14 cellular contexts compared by ENCODE assay signal in the genomic region with DNA sequence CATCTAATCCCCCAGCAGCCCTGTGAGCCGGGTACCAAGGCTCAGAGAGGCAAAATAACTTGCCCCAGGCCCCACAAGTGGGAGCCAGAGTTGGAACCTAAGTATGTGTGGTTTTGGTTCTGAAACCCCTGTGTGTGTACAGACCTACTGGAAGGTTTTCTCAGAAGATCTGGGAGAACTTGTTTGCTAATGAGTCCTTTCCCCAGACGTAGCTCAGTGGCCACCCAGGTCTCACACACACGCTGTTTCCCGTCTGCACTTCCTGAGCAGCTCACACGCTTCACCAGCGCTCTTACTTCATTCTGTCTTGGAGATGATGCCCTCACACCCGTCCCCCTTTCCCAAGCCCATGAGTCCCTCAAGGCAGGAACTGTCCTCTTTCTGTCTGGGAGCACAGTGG. TPM values are rescaled to one million over a fixed set of nuclear protein-coding genes. Genes with fewer than 3 reads are reported as not detected.
A peak's percentile ranks its signal among the peaks of the same experiment; 100 is the strongest.
DNase-seq lines count a peak whose midpoint lies in the region; ATAC-seq, FAIRE-seq and TF ChIP-seq lines count a peak whose summit lies in the region.
"Had no signal": no experiment of that assay in that cellular context is flagged by ENCODE, and none has a peak within 500 bp of the region (broad histone marks: within the 10 kb centered on the region; RNA-seq: fewer than 3 reads in every experiment).

No MANE protein-coding gene starts in this region.

- H3K14ac ChIP-seq in trophoblast cell (ENCODE audit: low read length) = no peak overlapping the region

- no CpG with 5 or more reads among the region's 7 CpGs for whole genome bisulfite sequencing in trophoblast cell (ENCODE audit: extremely low coverage, insufficient coverage, insufficient read length)

- H3K4me2 ChIP-seq in KMS-11 (peak overlapping the region; percentile 43; the same call in 1 of the 2 replicates), trophoblast cell (ENCODE audit: low read length) (no peak overlapping the region)
- H3K4me2 ChIP-seq: PC-9 had no signal

- H3K79me2 ChIP-seq in KMS-11 (ENCODE audit: insufficient read depth, low read depth) = no peaks in the 10 kb centered on the region
- no peaks in the 10 kb centered on the region for H3K79me2 ChIP-seq in trophoblast cell (ENCODE audit: control insufficient read depth, insufficient read depth, low read length, poor library complexity)

- no peak for ATAC-seq in WTC11
- no peak for ATAC-seq in GM19467 (IDR thresholded peaks at IDR 0.05; ENCODE audit: unreplicated experiment)
- ATAC-seq: GM12878 had no signal

- no peak overlapping the region for H3K9ac ChIP-seq in KMS-11
- H3K9ac ChIP-seq in kidney (ENCODE audit: low read length in 2 of 2) = no peak overlapping the region
- no peak overlapping the region for H3K9ac ChIP-seq in trophoblast cell (ENCODE audit: low read length)

- intact Hi-C loops in kidney (cut with DNase I) = no loop called here

- no peak overlapping the region for H2AK5ac ChIP-seq in trophoblast cell (ENCODE audit: low read length)

- no peak overlapping the region for H4K8ac ChIP-seq in trophoblast cell (ENCODE audit: low read depth, low read length)

- no peaks in the 10 kb centered on the region for H3K27me3 Mint-ChIP-seq in WTC11 (ENCODE audit: low read depth)

- no peak overlapping the region for H3K27ac ChIP-seq in KMS-11
- no peak overlapping the region for H3K27ac ChIP-seq in kidney (ENCODE audit: low read depth in 2 of 2, low read length in 2 of 2)
- no peak overlapping the region for H3K27ac ChIP-seq in effector memory CD4-positive, alpha-beta T cell (ENCODE audit: insufficient read depth, low read length, poor library complexity, severe bottlenecking)
- H3K27ac ChIP-seq in trophoblast cell (ENCODE audit: low read depth, low read length) = no peak overlapping the region
- H3K27ac ChIP-seq: C4-2B, PC-9 had no signal

- CTCF ChIA-PET in WTC11 (lab: Charles Lee) = interaction anchor here (1.1 to 2.7 kb wide), 3 partner anchors 8 to 39 kb away, joined by 4 to 23 read pairs (median 6); partner anchors contain the start of gene CCN5

- no peaks in the 10 kb centered on the region for H3K79me1 ChIP-seq in trophoblast cell (ENCODE audit: low read length)

- H3K4me1 ChIP-seq in KMS-11 (ENCODE audit: low read depth, poor library complexity, severe bottlenecking) = peaks cover 30% of the 10 kb centered on the region
- no peaks in the 10 kb centered on the region for H3K4me1 ChIP-seq in kidney (ENCODE audit: control insufficient read depth in 1 of 2, insufficient read depth in 1 of 2, low read depth in 1 of 2, low read length in 2 of 2)
- H3K4me1 ChIP-seq in effector memory CD4-positive, alpha-beta T cell (ENCODE audit: control insufficient read depth, insufficient read depth, low read length, poor library complexity, severe bottlenecking) = no peaks in the 10 kb centered on the region
- H3K4me1 ChIP-seq in trophoblast cell (ENCODE audit: control insufficient read depth in 1 of 2, insufficient read depth in 2 of 2, low read length in 2 of 2) = no peaks in the 10 kb centered on the region

- H4K12ac ChIP-seq in trophoblast cell (ENCODE audit: low read depth, low read length) = no peak overlapping the region

- H2AFZ ChIP-seq in KMS-11 (ENCODE audit: low read depth) (no peak overlapping the region), trophoblast cell (ENCODE audit: insufficient read depth, low read length, poor library complexity) (no peak overlapping the region)
- H2AFZ ChIP-seq: PC-9 had no signal

- H2BK12ac ChIP-seq in trophoblast cell (ENCODE audit: low read length) = no peak overlapping the region

- H3K27me3 ChIP-seq in KMS-11 (ENCODE audit: insufficient read depth, low read depth) = peaks cover 12% of the 10 kb centered on the region; the same call in 1 of the 2 replicates
- no peaks in the 10 kb centered on the region for H3K27me3 ChIP-seq in effector memory CD4-positive, alpha-beta T cell (replicated peaks; ENCODE audit: control insufficient read depth, insufficient read depth, low read length, poor library complexity, severe bottlenecking)
- H3K27me3 ChIP-seq in trophoblast cell (ENCODE audit: insufficient read depth, low read length) = no peaks in the 10 kb centered on the region

- H3K4ac ChIP-seq in trophoblast cell (ENCODE audit: low read depth, low read length) = no peak overlapping the region

- POLR2A ChIA-PET in WTC11 (lab: Charles Lee) = no interaction called here

- no peak overlapping the region for H4K91ac ChIP-seq in trophoblast cell (ENCODE audit: low read depth, low read length)

- H3K9me3 ChIP-seq in kidney (ENCODE audit: control insufficient read depth in 1 of 2, low read length in 2 of 2) = no peaks in the 10 kb centered on the region
- no peaks in the 10 kb centered on the region for H3K9me3 ChIP-seq in effector memory CD4-positive, alpha-beta T cell (ENCODE audit: control insufficient read depth, low read length)
- H3K9me3 ChIP-seq in trophoblast cell (ENCODE audit: insufficient read depth, low read depth, low read length) = no peaks in the 10 kb centered on the region

- H2BK120ac ChIP-seq in trophoblast cell (ENCODE audit: insufficient read depth, low read length, poor library complexity) = no peak overlapping the region

- H4K20me1 ChIP-seq in KMS-11 (ENCODE audit: insufficient read depth) = no peaks in the 10 kb centered on the region

- peaks cover 16% of the 10 kb centered on the region for H3K4me1 Mint-ChIP-seq in WTC11

- H3K18ac ChIP-seq in trophoblast cell (ENCODE audit: low read length) = no peak overlapping the region

- H3K36me3 ChIP-seq in KMS-11 (ENCODE audit: insufficient read depth) (no peaks in the 10 kb centered on the region), kidney (ENCODE audit: control insufficient read depth in 1 of 2, insufficient read depth in 2 of 2, low read length in 2 of 2) (no peaks in the 10 kb centered on the region), trophoblast cell (ENCODE audit: control insufficient read depth in 1 of 2, insufficient read depth in 2 of 2, low read length in 2 of 2) (no peaks in the 10 kb centered on the region)
- no peaks in the 10 kb centered on the region for H3K36me3 ChIP-seq in effector memory CD4-positive, alpha-beta T cell (ENCODE audit: control insufficient read depth, insufficient read depth, low read length)

- no peaks in the 10 kb centered on the region for H3K9me3 Mint-ChIP-seq in WTC11

- DNase-seq in WTC11 (ENCODE audit: low spot score) = no peak
- peak; percentile 25 for DNase-seq in kidney
- DNase-seq in effector memory CD4-positive, alpha-beta T cell = no peak
- DNase-seq in trophoblast cell = no peak
- DNase-seq in GM19239 (ENCODE audit: insufficient read length, low spot score) = no peak
- DNase-seq: NCI-H1048, NCI-H1694 treated with DMSO at 0.1 percent for 48 hours, PC-9, Right ventricle myocardium superior had no signal

- peak overlapping the region; percentile 69 for H3K27ac Mint-ChIP-seq in WTC11

- no peaks in the 10 kb centered on the region for H3K36me3 Mint-ChIP-seq in WTC11

- H3K4me3 ChIP-seq in KMS-11 (IDR thresholded peaks at IDR 0.05; ENCODE audit: insufficient read depth, low read depth, low read length) = no peak overlapping the region
- no peak overlapping the region for H3K4me3 ChIP-seq in kidney (ENCODE audit: low read length in 2 of 2)
- H3K4me3 ChIP-seq in effector memory CD4-positive, alpha-beta T cell (ENCODE audit: insufficient read depth, low read depth, low read length, poor library complexity, severe bottlenecking) = no peak overlapping the region
- H3K4me3 ChIP-seq in trophoblast cell (ENCODE audit: low read depth, low read length) = no peak overlapping the region
- H3K4me3 ChIP-seq: GM12878, PC-9 had no signal

- FAIRE-seq in kidney (lab: Jason Lieb, UNC) = no peak
- no peak for FAIRE-seq in GM19239 (lab: Jason Lieb, UNC)
- FAIRE-seq: GM12878 had no signal

- H3K23ac ChIP-seq in trophoblast cell (ENCODE audit: low read length) = no peak overlapping the region

- H3K4me3 Mint-ChIP-seq in WTC11 = no peak overlapping the region

- no peak overlapping the region for H2BK5ac ChIP-seq in trophoblast cell (ENCODE audit: low read depth, low read length, poor library complexity)

- TF ChIP-seq CTCF in KMS-11 (conservative IDR thresholded peaks at IDR 0.05; ENCODE audit: low read depth, low read length) (no peak), WTC11 (IDR thresholded peaks at IDR 0.05) (no peak), kidney (IDR thresholded peaks at IDR 0.05; ENCODE audit: borderline replicate concordance, extremely low read depth, insufficient read depth) (no peak)

TF ChIP-seq in WTC11, 78 proteins besides CTCF, POLR2A, EP300 and RAD21 (continues in another document):
- TF ChIP-seq, protein P1, sequence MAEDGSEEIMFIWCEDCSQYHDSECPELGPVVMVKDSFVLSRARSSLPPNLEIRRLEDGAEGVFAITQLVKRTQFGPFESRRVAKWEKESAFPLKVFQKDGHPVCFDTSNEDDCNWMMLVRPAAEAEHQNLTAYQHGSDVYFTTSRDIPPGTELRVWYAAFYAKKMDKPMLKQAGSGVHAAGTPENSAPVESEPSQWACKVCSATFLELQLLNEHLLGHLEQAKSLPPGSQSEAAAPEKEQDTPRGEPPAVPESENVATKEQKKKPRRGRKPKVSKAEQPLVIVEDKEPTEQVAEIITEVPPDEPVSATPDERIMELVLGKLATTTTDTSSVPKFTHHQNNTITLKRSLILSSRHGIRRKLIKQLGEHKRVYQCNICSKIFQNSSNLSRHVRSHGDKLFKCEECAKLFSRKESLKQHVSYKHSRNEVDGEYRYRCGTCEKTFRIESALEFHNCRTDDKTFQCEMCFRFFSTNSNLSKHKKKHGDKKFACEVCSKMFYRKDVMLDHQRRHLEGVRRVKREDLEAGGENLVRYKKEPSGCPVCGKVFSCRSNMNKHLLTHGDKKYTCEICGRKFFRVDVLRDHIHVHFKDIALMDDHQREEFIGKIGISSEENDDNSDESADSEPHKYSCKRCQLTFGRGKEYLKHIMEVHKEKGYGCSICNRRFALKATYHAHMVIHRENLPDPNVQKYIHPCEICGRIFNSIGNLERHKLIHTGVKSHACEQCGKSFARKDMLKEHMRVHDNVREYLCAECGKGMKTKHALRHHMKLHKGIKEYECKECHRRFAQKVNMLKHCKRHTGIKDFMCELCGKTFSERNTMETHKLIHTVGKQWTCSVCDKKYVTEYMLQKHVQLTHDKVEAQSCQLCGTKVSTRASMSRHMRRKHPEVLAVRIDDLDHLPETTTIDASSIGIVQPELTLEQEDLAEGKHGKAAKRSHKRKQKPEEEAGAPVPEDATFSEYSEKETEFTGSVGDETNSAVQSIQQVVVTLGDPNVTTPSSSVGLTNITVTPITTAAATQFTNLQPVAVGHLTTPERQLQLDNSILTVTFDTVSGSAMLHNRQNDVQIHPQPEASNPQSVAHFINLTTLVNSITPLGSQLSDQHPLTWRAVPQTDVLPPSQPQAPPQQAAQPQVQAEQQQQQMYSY (CRISPR knock-in tag; IDR thresholded peaks at IDR 0.05) = no peak

RNA-seq across cellular contexts. Expression of gene CCN5, which starts 8.2 kb away (rescaled TPM):
- total RNA-seq in WTC11 (2021) (0.16 to 0.37 TPM (median 0.23 TPM) in 3 replicates), kidney (3.1 TPM)
- 0.41 TPM for polyA plus RNA-seq in kidney (ENCODE audit: insufficient read depth, low read depth, low replicate concordance)
- polyA plus RNA-seq in trophoblast cell (2013) = not detected in 2 replicates
- total RNA-seq: HT1080 had no signal

RNA-seq across cellular contexts. Expression of gene KCNK15, which starts 22.3 kb away (rescaled TPM):
- 0.24 to 0.37 TPM (median 0.32 TPM) in 3 replicates for total RNA-seq in WTC11 (2021)
- total RNA-seq in kidney = 11.7 TPM
- polyA plus RNA-seq in kidney (ENCODE audit: insufficient read depth, low read depth, low replicate concordance) = 0.62 TPM
- not detected in 2 replicates for polyA plus RNA-seq in trophoblast cell (2013)
- total RNA-seq: GM12878, HT1080 had no signal
- polyA plus RNA-seq: GM12878 had no signal
